8 cellular contexts compared by ENCODE assay signal in the genomic region with DNA sequence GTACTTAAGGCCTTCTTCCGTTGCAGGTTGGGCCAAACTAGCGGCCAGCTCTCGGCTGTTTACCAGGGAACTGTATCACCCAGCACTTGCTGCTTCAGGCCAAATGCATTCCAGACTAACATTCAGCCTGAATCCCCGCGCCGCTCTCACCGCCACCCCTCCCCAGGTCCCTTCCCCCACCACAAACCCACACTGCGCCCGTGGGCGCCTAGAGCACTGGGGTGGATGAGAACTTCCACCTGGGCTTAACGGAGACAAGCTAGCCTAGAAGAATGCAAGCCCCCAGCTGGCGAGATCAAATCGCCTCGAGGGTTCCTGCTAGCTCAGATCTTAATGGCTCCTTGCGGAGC. TPM values are rescaled to one million over a fixed set of nuclear protein-coding genes. Genes with fewer than 3 reads are reported as not detected.
A peak's percentile ranks its signal among the peaks of the same experiment; 100 is the strongest.
DNase-seq lines count a peak whose midpoint lies in the region; ATAC-seq and TF ChIP-seq lines count a peak whose summit lies in the region.

No MANE protein-coding gene starts in this region.

- H3K27ac ChIP-seq in foreskin keratinocyte: peak overlapping the region; percentile 90

- DNase-seq in Ammon's horn (ENCODE audit: low spot score) (peak; percentile 45), HEK293T (ENCODE audit: extremely low spot score) (peak; percentile 50), activated T-cell treated with anti-CD3 and anti-CD28 coated beads for 4 hours (peak; percentile 9), foreskin keratinocyte (no peak), occipital lobe (lab: John Stamatoyannopoulos, UW) (peak; percentile 46), NCI-H510A (lab: John Stamatoyannopoulos, UW) (no peak)

- peak; percentile 36 for ATAC-seq in foreskin keratinocyte
- ATAC-seq in GM21528 (IDR thresholded peaks at IDR 0.05; ENCODE audit: low FRiP score, unreplicated experiment): no peak
- no peak for ATAC-seq in HG02852 (IDR thresholded peaks at IDR 0.05; ENCODE audit: unreplicated experiment)

- TF ChIP-seq CTCF in foreskin keratinocyte (conservative IDR thresholded peaks at IDR 0.05): no peak

- CTCF ChIA-PET in HEK293T (lab: Yijun Ruan, JAX): interaction anchor here (1.2 to 2.6 kb wide), 4 partner anchors 9 to 227 kb away, joined by 4 to 11 read pairs (median 6); no protein-coding TSS in a partner anchor

- peaks cover 17% of the 10 kb centered on the region for H3K4me1 ChIP-seq in foreskin keratinocyte

- H3K27me3 ChIP-seq in foreskin keratinocyte: no peaks in the 10 kb centered on the region

- POLR2A ChIA-PET in HEK293T (lab: Yijun Ruan, JAX): interaction anchor here (0.8 to 5.4 kb wide), 5 partner anchors 9 to 131 kb away, joined by 3 to 60 read pairs (median 14); no protein-coding TSS in a partner anchor

TF ChIP-seq in HEK293T, 16 proteins besides CTCF, POLR2A, EP300 and RAD21:
- 0 out of 2 replicates have a peak, but pooled peaks have one; percentile 36 for TF ChIP-seq L3MBTL2 (conservative IDR thresholded peaks at IDR 0.05)
- TF ChIP-seq ELF4 (IDR thresholded peaks at IDR 0.05): no peak

RNA-seq across cellular contexts. Expression of gene TCAF1, which starts 0.6 kb away (rescaled TPM):
- total RNA-seq in foreskin keratinocyte (31.8 and 37.3 TPM in 2 replicates), occipital lobe (178 TPM)
- polyA plus RNA-seq in foreskin keratinocyte: 8.4 and 9.4 TPM in 2 replicates

RNA-seq across cellular contexts. Expression of gene OR2F2, which starts 33.7 kb away (rescaled TPM):
- total RNA-seq in foreskin keratinocyte (not detected in 2 replicates), occipital lobe (not detected)
- not detected in 2 replicates for polyA plus RNA-seq in foreskin keratinocyte

RNA-seq across cellular contexts. Expression of gene OR2F1, which starts 53.3 kb away (rescaled TPM):
- not detected in 2 replicates for total RNA-seq in foreskin keratinocyte
- polyA plus RNA-seq in foreskin keratinocyte: not detected in 2 replicates
- total RNA-seq in occipital lobe: not detected

Comparison
In these comparisons a context has a peak if more than half of its experiments do, and no peak if none do; other contexts are left out.
1. DNase-seq: peak in Ammon's horn (single experiment), HEK293T (single experiment), activated T-cell treated with anti-CD3 and anti-CD28 coated beads for 4 hours (single experiment) and occipital lobe (single experiment); none in foreskin keratinocyte (0 of 2) and NCI-H510A (single experiment).